ENCODE assay signal across 9 cellular contexts in genomic region chr16:57757326-57757786, GRCh38. TPM values are rescaled to one million over a fixed set of nuclear protein-coding genes. Genes with fewer than 3 reads are reported as not detected.
DNase-seq lines count a peak whose midpoint lies in the region; ATAC-seq and TF ChIP-seq lines count a peak whose summit lies in the region.
"Had no signal": no experiment of that assay in that cellular context is flagged by ENCODE, and none has a peak within 500 bp of the region (broad histone marks: within the 10 kb centered on the region; RNA-seq: fewer than 3 reads in every experiment).

No MANE protein-coding gene starts in this region.

- no peak overlapping the region for H2AFZ ChIP-seq in PC-9
- H2AFZ ChIP-seq in fibroblast of lung (ENCODE audit: low read length) = no peak overlapping the region
- no peak overlapping the region for H2AFZ ChIP-seq in neural progenitor cell (replicated peaks)

- no peaks in the 10 kb centered on the region for H3K36me3 ChIP-seq in CD4-positive, CD25-positive, alpha-beta regulatory T cell (ENCODE audit: control insufficient read depth, insufficient read depth, low read length)
- H3K36me3 ChIP-seq in PC-9 (ENCODE audit: low read depth) = no peaks in the 10 kb centered on the region
- H3K36me3 ChIP-seq in fibroblast of lung (ENCODE audit: control insufficient read depth, insufficient read depth, low read length) = peaks cover 17% of the 10 kb centered on the region
- no peaks in the 10 kb centered on the region for H3K36me3 ChIP-seq in neural progenitor cell
- peaks cover 0 to 75% (median 61%) of the 10 kb centered on the region in 5 donors for H3K36me3 ChIP-seq in subcutaneous abdominal adipose tissue (ENCODE audit: control insufficient read depth in 5 of 5, insufficient read depth in 5 of 5, low read length in 5 of 5)

- H3K9me3 Mint-ChIP-seq in CD4-positive, CD25-positive, alpha-beta regulatory T cell = no peaks in the 10 kb centered on the region
- H3K9me3 Mint-ChIP-seq in activated T-cell treated with anti-CD3 and anti-CD28 coated beads, Interleukin-2, amount 50 U/mL, for 4 hours = no peaks in the 10 kb centered on the region
- H3K9me3 Mint-ChIP-seq in neural progenitor cell = no peaks in the 10 kb centered on the region

- intact Hi-C loops in PC-9 (cut with micrococcal nuclease; ENCODE audit: unreplicated experiment) = loop anchor here (1.0 to 2.0 kb wide), 4 partner anchors 106 to 248 kb away; partner anchors contain the start of genes USB1 and ZNF319

- H3K4me2 ChIP-seq in PC-9 (no peak overlapping the region), fibroblast of lung (ENCODE audit: extremely low read depth, insufficient read depth, low read length) (no peak overlapping the region), neural progenitor cell (no peak overlapping the region)

- H3K4me3 Mint-ChIP-seq in CD4-positive, CD25-positive, alpha-beta regulatory T cell = no peak overlapping the region
- no peak overlapping the region for H3K4me3 Mint-ChIP-seq in activated T-cell treated with anti-CD3 and anti-CD28 coated beads, Interleukin-2, amount 50 U/mL, for 4 hours
- no peak overlapping the region for H3K4me3 Mint-ChIP-seq in neural progenitor cell
- H3K4me3 Mint-ChIP-seq: activated naive CD8-positive, alpha-beta T cell had no signal

- peaks cover 6% of the 10 kb centered on the region for H3K36me3 Mint-ChIP-seq in CD4-positive, CD25-positive, alpha-beta regulatory T cell
- H3K36me3 Mint-ChIP-seq in activated T-cell treated with anti-CD3 and anti-CD28 coated beads, Interleukin-2, amount 50 U/mL, for 4 hours (ENCODE audit: insufficient read depth) = peaks cover 9% of the 10 kb centered on the region
- H3K36me3 Mint-ChIP-seq in neural progenitor cell = no peaks in the 10 kb centered on the region
- H3K36me3 Mint-ChIP-seq: activated naive CD8-positive, alpha-beta T cell had no signal

- H3K79me2 ChIP-seq in PC-9 (ENCODE audit: low read depth) (no peaks in the 10 kb centered on the region), fibroblast of lung (ENCODE audit: control insufficient read depth, insufficient read depth, low read length) (no peaks in the 10 kb centered on the region), neural progenitor cell (ENCODE audit: low read depth) (no peaks in the 10 kb centered on the region)

- H3K9ac ChIP-seq in fibroblast of lung (ENCODE audit: insufficient read depth, low read length) = no peak overlapping the region
- H3K9ac ChIP-seq in neural progenitor cell = no peak overlapping the region
- H3K9ac ChIP-seq in subcutaneous abdominal adipose tissue (ENCODE audit: low read length in 5 of 5) = no peak overlapping the region

- no TSS peak for BruUV-seq in PC-9 (replicated peaks; lab: Mats Ljungman, UMichigan)

- no peak overlapping the region for H3K27ac ChIP-seq in CD4-positive, CD25-positive, alpha-beta regulatory T cell (ENCODE audit: insufficient read depth, low read length, poor library complexity, severe bottlenecking)
- H3K27ac ChIP-seq in PC-9 = no peak overlapping the region
- no peak overlapping the region for H3K27ac ChIP-seq in fibroblast of lung (ENCODE audit: insufficient read depth, low read length)
- H3K27ac ChIP-seq in neural progenitor cell = no peak overlapping the region
- H3K27ac ChIP-seq in subcutaneous abdominal adipose tissue (ENCODE audit: low read depth, low read length) = peak overlapping the region; percentile 54

- peak; percentile 96 for TF ChIP-seq CTCF in PC-9 (conservative IDR thresholded peaks at IDR 0.05)
- peak; percentile 86 for TF ChIP-seq CTCF in fibroblast of lung (conservative IDR thresholded peaks at IDR 0.05 in 1 of 2, IDR thresholded peaks at IDR 0.05 in 1 of 2; ENCODE audit: low read depth in 1 of 2, low read length in 2 of 2)
- peak; percentile 96 for TF ChIP-seq CTCF in neural progenitor cell (IDR thresholded peaks at IDR 0.05)

- H3K9me3 ChIP-seq in CD4-positive, CD25-positive, alpha-beta regulatory T cell (ENCODE audit: control insufficient read depth in 2 of 2, low read length in 2 of 2) = no peaks in the 10 kb centered on the region
- H3K9me3 ChIP-seq in PC-9 (ENCODE audit: insufficient read depth, low read depth) (no peaks in the 10 kb centered on the region), fibroblast of lung (ENCODE audit: control insufficient read depth, insufficient read depth, low read depth, low read length) (no peaks in the 10 kb centered on the region), neural progenitor cell (ENCODE audit: low read depth) (no peaks in the 10 kb centered on the region), subcutaneous abdominal adipose tissue (ENCODE audit: control insufficient read depth in 5 of 5, low read length in 5 of 5) (no peaks in the 10 kb centered on the region)

- H3K4me1 ChIP-seq in CD4-positive, CD25-positive, alpha-beta regulatory T cell (ENCODE audit: control insufficient read depth, insufficient read depth, low read length, poor library complexity, severe bottlenecking) = no peaks in the 10 kb centered on the region
- H3K4me1 ChIP-seq in PC-9 (replicated peaks; ENCODE audit: insufficient read depth) (peaks cover 21% of the 10 kb centered on the region), fibroblast of lung (ENCODE audit: control insufficient read depth, extremely low read depth, insufficient read depth, low read length) (no peaks in the 10 kb centered on the region), neural progenitor cell (no peaks in the 10 kb centered on the region), subcutaneous abdominal adipose tissue (ENCODE audit: control insufficient read depth in 5 of 5, insufficient read depth in 5 of 5, low read length in 5 of 5) (peaks cover 0 to 27% (median 10%) of the 10 kb centered on the region in 5 donors)

- H4K20me1 ChIP-seq in PC-9 (ENCODE audit: insufficient read depth) = peaks cover 5% of the 10 kb centered on the region; the same call in 1 of the 2 replicates
- H4K20me1 ChIP-seq in fibroblast of lung (ENCODE audit: control insufficient read depth, extremely low read depth, insufficient read depth, low read length) = no peaks in the 10 kb centered on the region
- H4K20me1 ChIP-seq in neural progenitor cell (ENCODE audit: low read depth) = no peaks in the 10 kb centered on the region

- peaks cover 9% of the 10 kb centered on the region; the same call in 1 of the 2 replicates for H3F3A ChIP-seq in PC-9 (ENCODE audit: insufficient read depth, low read depth)
- H3F3A ChIP-seq in neural progenitor cell (ENCODE audit: low read depth) = no peaks in the 10 kb centered on the region

- no peaks in the 10 kb centered on the region for H3K4me1 Mint-ChIP-seq in CD4-positive, CD25-positive, alpha-beta regulatory T cell
- peaks cover 1% of the 10 kb centered on the region for H3K4me1 Mint-ChIP-seq in activated T-cell treated with anti-CD3 and anti-CD28 coated beads, Interleukin-2, amount 50 U/mL, for 4 hours (ENCODE audit: low read depth)
- peaks cover 2% of the 10 kb centered on the region for H3K4me1 Mint-ChIP-seq in neural progenitor cell

- CTCF ChIA-PET in PC-9 (lab: Charles Lee) = interaction anchor here (0.6 to 0.9 kb wide), 2 partner anchors 31 to 106 kb away, joined by 3 read pairs; no protein-coding TSS in a partner anchor

- POLR2A ChIA-PET in PC-9 (lab: Charles Lee; ENCODE audit: unreplicated experiment) = interaction anchor here (0.6 kb wide), 1 partner anchor 196 kb away, joined by 4 read pairs; no protein-coding TSS in a partner anchor

- no peaks in the 10 kb centered on the region for H3K9me2 ChIP-seq in PC-9 (ENCODE audit: insufficient read depth)

- peak; percentile 87 to 90 for ATAC-seq in CD4-positive, CD25-positive, alpha-beta regulatory T cell (ENCODE audit: low read depth in 2 of 2)
- ATAC-seq in GM19023 (IDR thresholded peaks at IDR 0.05; ENCODE audit: unreplicated experiment) (peak; percentile 88), HG03135 (IDR thresholded peaks at IDR 0.05; ENCODE audit: unreplicated experiment) (peak; percentile 59)
- ATAC-seq in activated T-cell treated with anti-CD3 and anti-CD28 coated beads, Interleukin-2, amount 50 U/mL, for 4 hours = peak; percentile 93 to 94

- no peak overlapping the region for H3K4me3 ChIP-seq in CD4-positive, CD25-positive, alpha-beta regulatory T cell (ENCODE audit: low read depth, low read length)
- H3K4me3 ChIP-seq in PC-9 (no peak overlapping the region), fibroblast of lung (replicated peaks in 1 of 4; ENCODE audit: control extremely low read depth in 1 of 4, insufficient read depth in 1 of 4, low read depth in 3 of 4, low read length in 4 of 4) (no peak overlapping the region), neural progenitor cell (no peak overlapping the region), subcutaneous abdominal adipose tissue (ENCODE audit: low read depth in 1 of 5, low read length in 5 of 5) (no peak overlapping the region)

- no peaks in the 10 kb centered on the region for H3K27me3 ChIP-seq in CD4-positive, CD25-positive, alpha-beta regulatory T cell (ENCODE audit: control insufficient read depth, insufficient read depth, low read length)
- H3K27me3 ChIP-seq in PC-9 (ENCODE audit: insufficient read depth, low read depth) = no peaks in the 10 kb centered on the region
- no peaks in the 10 kb centered on the region for H3K27me3 ChIP-seq in fibroblast of lung (ENCODE audit: control insufficient read depth, insufficient read depth, low read length)
- H3K27me3 ChIP-seq in neural progenitor cell = no peaks in the 10 kb centered on the region
- no peaks in the 10 kb centered on the region for H3K27me3 ChIP-seq in subcutaneous abdominal adipose tissue (ENCODE audit: control insufficient read depth in 5 of 5, insufficient read depth in 4 of 5, low read length in 5 of 5)

- no peak overlapping the region for H3K27ac Mint-ChIP-seq in CD4-positive, CD25-positive, alpha-beta regulatory T cell
- no peak overlapping the region for H3K27ac Mint-ChIP-seq in neural progenitor cell
- H3K27ac Mint-ChIP-seq: activated naive CD8-positive, alpha-beta T cell had no signal

- no peaks in the 10 kb centered on the region for H3K27me3 Mint-ChIP-seq in CD4-positive, CD25-positive, alpha-beta regulatory T cell
- H3K27me3 Mint-ChIP-seq in activated T-cell treated with anti-CD3 and anti-CD28 coated beads, Interleukin-2, amount 50 U/mL, for 4 hours (ENCODE audit: low read depth) = no peaks in the 10 kb centered on the region
- H3K27me3 Mint-ChIP-seq in neural progenitor cell (ENCODE audit: insufficient read depth, low read depth) = peaks cover 10% of the 10 kb centered on the region
- H3K27me3 Mint-ChIP-seq: activated naive CD8-positive, alpha-beta T cell had no signal

- peak; percentile 73 to 79 (median 75) for DNase-seq in CD4-positive, CD25-positive, alpha-beta regulatory T cell
- DNase-seq in PC-9 (peak; percentile 59 to 91), fibroblast of lung (ENCODE audit: low read depth in 2 of 2) (peak; percentile 60 to 65), neural progenitor cell (ENCODE audit: low spot score) (peak; percentile 86)
- peak; percentile 89 for DNase-seq in activated T-cell treated with anti-CD3 and anti-CD28 coated beads, Interleukin-2, amount 50 U/mL, for 4 hours

RNA-seq across cellular contexts. Expression of gene KATNB1, which starts 21.8 kb away (rescaled TPM):
- 16.4 TPM for total RNA-seq in CD4-positive, CD25-positive, alpha-beta regulatory T cell
- 10 to 100 TPM; 12.8 to 20.3 (median 18.7) TPM for polyA plus RNA-seq in CD4-positive, CD25-positive, alpha-beta regulatory T cell
- 25.9 and 27.7 TPM in 2 replicates for total RNA-seq in PC-9 (2021)
- 10 to 100 TPM; 47.9 to 56.1 (median 55.5) TPM for total RNA-seq in activated T-cell treated with anti-CD3 and anti-CD28 coated beads, Interleukin-2, amount 50 U/mL, for 4 hours
- total RNA-seq in fibroblast of lung = 11.0 and 15.2 TPM in 2 replicates
- 6.7 and 9.5 TPM in 2 replicates for polyA plus RNA-seq in fibroblast of lung
- polyA plus RNA-seq in fibroblast of lung (2012) = 10.3 and 14.8 TPM in 2 replicates
- polyA minus RNA-seq in fibroblast of lung (ENCODE audit: low replicate concordance) = 21.2 and 28.2 TPM in 2 replicates
- total RNA-seq in neural progenitor cell (ENCODE audit: low replicate concordance) = 33.5 and 48.2 TPM in 2 replicates

RNA-seq across cellular contexts. Expression of gene KIFC3, which starts 44.9 kb away (rescaled TPM):
- total RNA-seq in CD4-positive, CD25-positive, alpha-beta regulatory T cell = 1.2 TPM
- polyA plus RNA-seq in CD4-positive, CD25-positive, alpha-beta regulatory T cell = not detected
- total RNA-seq in PC-9 (2021) (52.5 and 65.5 TPM in 2 replicates), fibroblast of lung (30.3 and 44.9 TPM in 2 replicates), neural progenitor cell (ENCODE audit: low replicate concordance) (0.28 and 1.6 TPM in 2 replicates)
- 1 to 10 TPM; 2.7 to 4.1 (median 3.2) TPM for total RNA-seq in activated T-cell treated with anti-CD3 and anti-CD28 coated beads, Interleukin-2, amount 50 U/mL, for 4 hours
- 13.8 and 17.8 TPM in 2 replicates for polyA plus RNA-seq in fibroblast of lung
- polyA plus RNA-seq in fibroblast of lung (2012) = 20.3 and 31.8 TPM in 2 replicates
- polyA minus RNA-seq in fibroblast of lung (ENCODE audit: low replicate concordance) = 41.5 and 58.1 TPM in 2 replicates
